Comparison of ENCODE assay signal across 12 cellular contexts in the genomic region with DNA sequence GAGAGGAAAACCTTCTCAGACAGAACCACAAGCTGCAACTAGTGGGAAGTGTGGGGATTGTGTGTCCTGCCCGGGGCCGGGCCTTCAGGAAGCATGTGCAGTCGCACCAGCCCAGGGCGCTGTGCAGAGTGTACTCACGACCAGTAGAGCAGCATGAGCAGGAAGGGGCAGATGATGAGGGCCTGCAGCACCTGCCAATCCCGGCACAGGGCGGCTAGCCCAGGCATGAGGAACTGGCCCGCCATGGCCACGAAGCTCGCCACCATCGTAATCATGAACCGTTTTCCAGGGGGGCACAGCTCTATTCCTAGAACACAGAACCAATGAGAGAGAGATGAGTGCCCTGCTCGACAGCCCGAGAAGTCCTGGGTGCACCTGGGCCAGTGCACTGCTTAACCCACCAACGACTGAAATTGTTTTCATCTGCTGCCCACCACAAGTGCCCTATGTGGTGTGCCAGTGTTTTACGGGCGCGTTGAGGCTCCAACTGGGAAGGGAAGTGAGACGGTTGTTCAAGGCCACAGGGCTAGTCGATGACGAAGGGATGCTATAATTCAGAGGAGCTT.
DNase-seq lines count a peak whose midpoint lies in the region; ATAC-seq lines count a peak whose summit lies in the region.
"Had no signal": no experiment of that assay in that cellular context is flagged by ENCODE, and none has a peak within 500 bp of the region (broad histone marks: within the 10 kb centered on the region; RNA-seq: fewer than 3 reads in every experiment).

No MANE protein-coding gene starts in this region.

- H3K27me3 Mint-ChIP-seq in stimulated activated naive B cell treated with anti-CD40 and anti-IgM and Interleukin-4, amounts not matched to agents 10 μg/mL and 1 μg/mL and 100 μg/mL, for 72 hours = peaks cover 11 to 19% of the 10 kb centered on the region in 2 donors

- H3K4me1 Mint-ChIP-seq in stimulated activated naive B cell treated with anti-CD40 and anti-IgM and Interleukin-4, amounts not matched to agents 10 μg/mL and 1 μg/mL and 100 μg/mL, for 72 hours = peaks cover 14 to 17% of the 10 kb centered on the region in 2 donors

- no peaks in the 10 kb centered on the region for H3K9me3 ChIP-seq in duodenal mucosa (ENCODE audit: control insufficient read depth in 1 of 2, low read length in 2 of 2)
- no peaks in the 10 kb centered on the region for H3K9me3 ChIP-seq in muscle layer of colon (ENCODE audit: low read length)

- no peaks in the 10 kb centered on the region for H3K9me3 Mint-ChIP-seq in stimulated activated naive B cell treated with anti-CD40 and anti-IgM and Interleukin-4, amounts not matched to agents 10 μg/mL and 1 μg/mL and 100 μg/mL, for 72 hours
- H3K9me3 Mint-ChIP-seq: activated naive CD4-positive, alpha-beta T cell treated with anti-CD3 and anti-CD28 coated beads for 36 hours; CD8-positive, alpha-beta T cell; mesothelial cell of epicardium had no signal

- H3K4me3 ChIP-seq in duodenal mucosa (ENCODE audit: low read depth in 1 of 2, low read length in 2 of 2) (no peak overlapping the region), muscle layer of colon (ENCODE audit: low read depth in 1 of 2, low read length in 2 of 2) (no peak overlapping the region)

- H3K36me3 Mint-ChIP-seq in stimulated activated naive B cell treated with anti-CD40 and anti-IgM and Interleukin-4, amounts not matched to agents 10 μg/mL and 1 μg/mL and 100 μg/mL, for 72 hours = no peaks in the 10 kb centered on the region
- H3K36me3 Mint-ChIP-seq: CD8-positive, alpha-beta T cell had no signal

- H3K27ac Mint-ChIP-seq in stimulated activated naive B cell treated with anti-CD40 and anti-IgM and Interleukin-4, amounts not matched to agents 10 μg/mL and 1 μg/mL and 100 μg/mL, for 72 hours = no peak overlapping the region
- H3K27ac Mint-ChIP-seq: activated naive CD4-positive, alpha-beta T cell treated with anti-CD3 and anti-CD28 coated beads for 36 hours; CD8-positive, alpha-beta T cell; mesothelial cell of epicardium had no signal

- H3K27me3 ChIP-seq in duodenal mucosa (ENCODE audit: control insufficient read depth in 1 of 2, insufficient read depth in 2 of 2, low read length in 2 of 2) (no peaks in the 10 kb centered on the region), muscle layer of colon (ENCODE audit: control insufficient read depth in 1 of 2, insufficient read depth in 2 of 2, low read length in 2 of 2) (no peaks in the 10 kb centered on the region)

- no peak overlapping the region for H3K9ac ChIP-seq in duodenal mucosa (ENCODE audit: low read depth in 1 of 2, low read length in 2 of 2)
- H3K9ac ChIP-seq in muscle layer of colon (ENCODE audit: low read length) = no peak overlapping the region

- no peak overlapping the region for H3K4me3 Mint-ChIP-seq in stimulated activated naive B cell treated with anti-CD40 and anti-IgM and Interleukin-4, amounts not matched to agents 10 μg/mL and 1 μg/mL and 100 μg/mL, for 72 hours
- H3K4me3 Mint-ChIP-seq: activated naive CD4-positive, alpha-beta T cell treated with anti-CD3 and anti-CD28 coated beads for 36 hours; CD8-positive, alpha-beta T cell; mesothelial cell of epicardium had no signal

- no peak for ATAC-seq in stimulated activated naive B cell treated with anti-CD40 and anti-IgM and Interleukin-4, amounts not matched to agents 10 μg/mL and 1 μg/mL and 100 μg/mL, for 72 hours (replicated peaks)
- ATAC-seq: CD8-positive, alpha-beta T cell had no signal

- peak in 2 of 49 donors; percentile 18 to 52 for DNase-seq in substantia nigra (lab: John Stamatoyannopoulos, UW)
- DNase-seq in NCI-H1436 treated with DMSO at 0.1 percent for 48 hours (lab: John Stamatoyannopoulos, UW) = no peak
- DNase-seq in stimulated activated naive B cell treated with anti-CD40 and anti-IgM and Interleukin-4, amounts not matched to agents 10 μg/mL and 1 μg/mL and 100 μg/mL, for 72 hours = no peak
- no peak for DNase-seq in iPS-NIHi11 (ENCODE audit: low spot score)
- DNase-seq: activated CD8-positive, alpha-beta memory T cell treated with anti-CD3 and anti-CD28 coated beads, Interleukin-2, amount 50 U/mL, for 4 hours; CD8-positive, alpha-beta T cell; NCI-H345 had no signal

- H3K4me1 ChIP-seq in duodenal mucosa (ENCODE audit: control insufficient read depth in 1 of 2, insufficient read depth in 2 of 2, low read length in 2 of 2) (peaks cover 5 to 7% of the 10 kb centered on the region in 2 donors), muscle layer of colon (ENCODE audit: insufficient read depth, low read length) (peaks cover 34% of the 10 kb centered on the region)

- H3K27ac ChIP-seq in angular gyrus (ENCODE audit: low read depth, low read length) = peak overlapping the region; percentile 65
- peak overlapping the region; percentile 26 for H3K27ac ChIP-seq in duodenal mucosa (ENCODE audit: low read depth, low read length)
- H3K27ac ChIP-seq in muscle layer of colon (ENCODE audit: low read depth, low read length) = peak overlapping the region; percentile 6
- H3K27ac ChIP-seq in substantia nigra (ENCODE audit: low read depth, low read length, poor library complexity, severe bottlenecking) = peak overlapping the region; percentile 90

- H3K36me3 ChIP-seq in duodenal mucosa (ENCODE audit: control insufficient read depth in 1 of 2, insufficient read depth in 2 of 2, low read length in 2 of 2) = peaks cover 7 to 34% of the 10 kb centered on the region in 2 donors
- H3K36me3 ChIP-seq in muscle layer of colon (ENCODE audit: insufficient read depth, low read length) = no peaks in the 10 kb centered on the region

Comparison
In these comparisons a context has a peak if more than half of its experiments do, and no peak if none do; other contexts are left out.
1. H3K27ac ChIP-seq: peak in every context shown above with its lines; median percentile 90 in substantia nigra; 65 in angular gyrus; 26 in duodenal mucosa; 6 in muscle layer of colon.